Comparison of ENCODE assay signal across 10 cellular contexts in genomic region chr4:183657564-183657963, GRCh38. TPM values are rescaled to one million over a fixed set of nuclear protein-coding genes. Genes with fewer than 3 reads are reported as not detected.
DNase-seq lines count a peak whose midpoint lies in the region; ATAC-seq, FAIRE-seq and TF ChIP-seq lines count a peak whose summit lies in the region.
"Had no signal": no experiment of that assay in that cellular context is flagged by ENCODE, and none has a peak within 500 bp of the region (broad histone marks: within the 10 kb centered on the region; RNA-seq: fewer than 3 reads in every experiment).

No MANE protein-coding gene starts in this region.

- peak overlapping the region; percentile 91 to 98 (median 94) for H3K4me3 Mint-ChIP-seq in CD4-positive, alpha-beta memory T cell
- peak overlapping the region; percentile 87 for H3K4me3 Mint-ChIP-seq in natural killer cell

- H3K27me3 Mint-ChIP-seq in CD4-positive, alpha-beta memory T cell = no peaks in the 10 kb centered on the region
- no peaks in the 10 kb centered on the region for H3K27me3 Mint-ChIP-seq in natural killer cell (ENCODE audit: low read depth in 2 of 2)

- no peak for TF ChIP-seq RAD21 in K562 (CRISPR knock-in tag; conservative IDR thresholded peaks at IDR 0.05 in 1 of 2, IDR thresholded peaks at IDR 0.05 in 1 of 2)

- no peaks in the 10 kb centered on the region for H3K9me3 ChIP-seq in CD4-positive, alpha-beta memory T cell (ENCODE audit: control insufficient read depth in 1 of 2, low read length in 2 of 2)
- no peaks in the 10 kb centered on the region for H3K9me3 ChIP-seq in K562 (replicated peaks; ENCODE audit: control insufficient read depth, insufficient read depth, low read depth, low read length)

- in situ Hi-C loops in K562 (cut with MboI) = no loop called here

- H3K79me2 ChIP-seq in KMS-11 (ENCODE audit: insufficient read depth, low read depth) = peaks cover 43% of the 10 kb centered on the region; the same call in 1 of the 2 replicates
- peaks cover 47% of the 10 kb centered on the region for H3K79me2 ChIP-seq in K562 (ENCODE audit: control insufficient read depth, insufficient read depth, low read length)

- WGBS in K562 (ENCODE audit: insufficient coverage, low coverage, missing lambda C conversion rate) = 14% methylated on average over 3 of the region's 3 CpGs

- H3K27me3 ChIP-seq in CD4-positive, alpha-beta memory T cell (ENCODE audit: insufficient read depth, low read length) = no peaks in the 10 kb centered on the region
- no peaks in the 10 kb centered on the region for H3K27me3 ChIP-seq in KMS-11 (ENCODE audit: insufficient read depth, low read depth)
- H3K27me3 ChIP-seq in K562 (ENCODE audit: control insufficient read depth in 2 of 2, insufficient read depth in 2 of 2, low read length in 2 of 2) = no peaks in the 10 kb centered on the region

- no peaks in the 10 kb centered on the region for H3K9me3 Mint-ChIP-seq in CD4-positive, alpha-beta memory T cell
- H3K9me3 Mint-ChIP-seq in natural killer cell = no peaks in the 10 kb centered on the region

- intact Hi-C loops in CD4-positive, alpha-beta memory T cell (cut with micrococcal nuclease) = loop anchor here (5.0 to 10.0 kb wide), 3 partner anchors 65 to 1740 kb away; partner anchors contain the start of genes ANKRD37, DCTD and LRP2BP
- intact Hi-C loops in K562 (cut with micrococcal nuclease) (loop anchor here (5.0 kb wide), 1 partner anchor 155 kb away; no protein-coding TSS in a partner anchor), natural killer cell (cut with micrococcal nuclease) (no loop called here)

- H3K36me3 ChIP-seq in CD4-positive, alpha-beta memory T cell (ENCODE audit: insufficient read depth, low read length) = peaks cover 7% of the 10 kb centered on the region
- H3K36me3 ChIP-seq in KMS-11 (ENCODE audit: insufficient read depth) (no peaks in the 10 kb centered on the region; the same call in 1 of the 2 replicates), K562 (ENCODE audit: control insufficient read depth, insufficient read depth, low read length) (peaks cover 32% of the 10 kb centered on the region)

- peak; percentile 56 for FAIRE-seq in K562 (lab: Jason Lieb, UNC)
- FAIRE-seq: GM18507 had no signal

- H3K27ac ChIP-seq in CD4-positive, alpha-beta memory T cell (ENCODE audit: low read depth, low read length) = no peak overlapping the region
- H3K27ac ChIP-seq in KMS-11 = no peak overlapping the region
- no peak overlapping the region for H3K27ac ChIP-seq in K562 (ENCODE audit: extremely low read depth, low read depth, low read length)

- peaks cover 25 to 48% (median 38%) of the 10 kb centered on the region in 4 donors for H3K4me1 Mint-ChIP-seq in CD4-positive, alpha-beta memory T cell
- peaks cover 31 to 34% of the 10 kb centered on the region in 2 donors for H3K4me1 Mint-ChIP-seq in natural killer cell

- H3K4me1 ChIP-seq in CD4-positive, alpha-beta memory T cell (ENCODE audit: insufficient read depth, low read length) = peaks cover 33% of the 10 kb centered on the region
- H3K4me1 ChIP-seq in KMS-11 (ENCODE audit: low read depth, poor library complexity, severe bottlenecking) (peaks cover 17% of the 10 kb centered on the region), K562 (replicated peaks in 1 of 2; ENCODE audit: control insufficient read depth in 2 of 2, insufficient read depth in 2 of 2, low read length in 2 of 2) (peaks cover 2 to 6% of the 10 kb centered on the region in 2 experiments; a peak in 2 of 5 replicates)

- no peak for DNase-seq in CD4-positive, alpha-beta memory T cell
- peak in 1 of 4 experiments; percentile 11 for DNase-seq in K562 (ENCODE audit: extremely low read depth in 1 of 4, low spot score in 3 of 4)
- no peak for DNase-seq in natural killer cell
- DNase-seq in stimulated activated CD4-positive, alpha-beta T cell treated with anti-CD3 and anti-CD28 coated beads, Interleukin-4, amount 100 ng/mL, for 24 hours = no peak
- no peak for DNase-seq in NCI-H1436 treated with DMSO at 0.1 percent for 48 hours (lab: John Stamatoyannopoulos, UW)
- no peak for DNase-seq in activated gamma-delta T cell (lab: John Stamatoyannopoulos, UW)
- DNase-seq: head of caudate nucleus had no signal

- CTCF ChIA-PET in CD4-positive, alpha-beta memory T cell (lab: Charles Lee; ENCODE audit: partially characterized antibody) = interaction anchor here (0.9 to 1.1 kb wide), 2 partner anchors 154 to 214 kb away, joined by 3 read pairs; no protein-coding TSS in a partner anchor
- CTCF ChIA-PET in K562 (lab: Yijun Ruan, JAX; ENCODE audit: low intra/inter-chr PET ratio) = no interaction called here

- H3K4me3 ChIP-seq in CD4-positive, alpha-beta memory T cell (ENCODE audit: low read length in 2 of 2) = peak overlapping the region in 1 of 2 donors; percentile 89
- no peak overlapping the region for H3K4me3 ChIP-seq in KMS-11 (IDR thresholded peaks at IDR 0.05; ENCODE audit: insufficient read depth, low read depth, low read length)
- peak overlapping the region; percentile 95 for H3K4me3 ChIP-seq in K562

- ATAC-seq in K562 = no peak
- no peak for ATAC-seq in natural killer cell
- no peak for ATAC-seq in GM19395 (IDR thresholded peaks at IDR 0.05; ENCODE audit: unreplicated experiment)

- no peaks in the 10 kb centered on the region for H3K9me1 ChIP-seq in K562 (ENCODE audit: control insufficient read depth, insufficient read depth, low read length)

- H3K9ac ChIP-seq in KMS-11 (no peak overlapping the region), K562 (ENCODE audit: insufficient read depth in 1 of 2, low read depth in 2 of 2, low read length in 2 of 2) (peak overlapping the region in 1 of 2 experiments; percentile 87; a peak in 2 of 4 replicates)

- H3K36me3 Mint-ChIP-seq in CD4-positive, alpha-beta memory T cell = peaks cover 16 to 31% of the 10 kb centered on the region in 2 donors
- no peaks in the 10 kb centered on the region for H3K36me3 Mint-ChIP-seq in natural killer cell

- peak overlapping the region in 6 of 7 donors; percentile 38 to 99 (median 96) for H3K27ac Mint-ChIP-seq in CD4-positive, alpha-beta memory T cell
- peak overlapping the region; percentile 88 to 89 for H3K27ac Mint-ChIP-seq in natural killer cell

- H3K4me2 ChIP-seq in KMS-11 (peak overlapping the region; percentile 88), K562 (ENCODE audit: insufficient read depth, low read length) (peak overlapping the region; percentile 89)

- no TSS peak for BruUV-seq in K562 (replicated peaks; lab: Mats Ljungman, UMichigan)

- POLR2A ChIA-PET in CD4-positive, alpha-beta memory T cell (lab: Charles Lee; ENCODE audit: partially characterized antibody) = interaction anchor here (1.0 kb wide), 1 partner anchor 154 kb away, joined by 3 read pairs; no protein-coding TSS in a partner anchor
- POLR2A ChIA-PET in K562 (lab: Yijun Ruan, JAX) = interaction anchor here (1.0 kb wide), 1 partner anchor 220 kb away, joined by 4 read pairs; no protein-coding TSS in a partner anchor

- H4K20me1 ChIP-seq in KMS-11 (ENCODE audit: insufficient read depth) (no peaks in the 10 kb centered on the region), K562 (replicated peaks; ENCODE audit: control insufficient read depth, insufficient read depth, low read length) (no peaks in the 10 kb centered on the region)

- TF ChIP-seq EP300 in K562 (IDR thresholded peaks at IDR 0.05; ENCODE audit: low read length) = no peak

- TF ChIP-seq CTCF in KMS-11 (conservative IDR thresholded peaks at IDR 0.05; ENCODE audit: low read depth, low read length) (no peak), K562 (IDR thresholded peaks at IDR 0.05 in 2 of 3, conservative IDR thresholded peaks at IDR 0.05 in 1 of 3; ENCODE audit: insufficient read depth in 2 of 3, low read depth in 1 of 3, low read length in 3 of 3) (no peak), natural killer cell (IDR thresholded peaks at IDR 0.05) (no peak)

- no peak for TF ChIP-seq POLR2A in K562 (conservative IDR thresholded peaks at IDR 0.05)

- H2AFZ ChIP-seq in KMS-11 (ENCODE audit: low read depth) (no peak overlapping the region), K562 (ENCODE audit: low read depth, low read length) (peak overlapping the region; percentile 76; the same call in 1 of the 2 replicates)

RNA-seq across cellular contexts. Expression of gene RWDD4, which starts 1.4 kb away (rescaled TPM):
- 10 to 100 TPM; 12.0 to 13.8 TPM for total RNA-seq in CD4-positive, alpha-beta memory T cell
- polyA plus RNA-seq in CD4-positive, alpha-beta memory T cell = 10 to 100 TPM; 18.0 to 19.8 TPM
- 5.8 and 14.6 TPM in 2 replicates for total RNA-seq in K562 (2011; cell fraction: chromatin; rRNA removed; ENCODE audit: low replicate concordance)
- 7.0 and 7.3 TPM in 2 replicates for total RNA-seq in K562 (2011; cell fraction: nucleolus; rRNA removed)
- 9.4 and 11.3 TPM in 2 replicates for total RNA-seq in K562 (2011; cell fraction: nucleoplasm; rRNA removed)
- total RNA-seq in K562 (2014; rRNA removed) (23.3 and 31.4 TPM in 2 replicates), K562 (2014; rRNA removed; fragmentation: Illumina TruSeq; extraction: Trizol) (28.2 and 30.4 TPM in 2 replicates), K562 (2015; rRNA removed; fragmentation: Illumina TruSeq; extraction: Trizol) (27.0 and 32.5 TPM in 2 replicates), K562 (2021) (24.2 and 26.0 TPM in 2 replicates), natural killer cell (10 to 100 TPM; 14.3 to 20.7 (median 17.6) TPM)
- polyA plus RNA-seq in K562 (2011; rRNA removed) (19.3 and 23.0 TPM in 2 replicates), K562 (2014; fragmentation: Illumina TruSeq; extraction: Trizol) (23.8 and 29.4 TPM in 2 replicates), K562 (2014; fragmentation: Nextera tagmentation; extraction: Ambion mirVana) (10 to 100 TPM in 1 of 2 experiments, 1 to 10 TPM in 1; 8.4 to 11.7 TPM), K562 (2014; rRNA removed) (24.2 and 27.8 TPM in 2 replicates)
- polyA plus RNA-seq in K562 (2011; cell fraction: cytosol; rRNA removed) = 5.3 and 6.2 TPM in 2 replicates
- 6.1 and 6.2 TPM in 2 replicates for polyA plus RNA-seq in K562 (2011; cell fraction: nucleus; rRNA removed)
- 15.1 and 17.8 TPM in 2 replicates for polyA plus RNA-seq in K562 (2012)
- 9.3 and 10.0 TPM in 2 replicates for polyA minus RNA-seq in K562 (2011; rRNA and poly(A)+ RNA removed)
- polyA minus RNA-seq in K562 (2011; cell fraction: cytosol; rRNA and poly(A)+ RNA removed) = 5.5 and 7.9 TPM in 2 replicates
- 7.4 and 8.2 TPM in 2 replicates for polyA minus RNA-seq in K562 (2011; cell fraction: nucleus; rRNA and poly(A)+ RNA removed)

RNA-seq across cellular contexts. Expression of gene TRAPPC11, which starts 1.5 kb away (rescaled TPM):
- 10 to 100 TPM; 42.2 to 51.0 TPM for total RNA-seq in CD4-positive, alpha-beta memory T cell
- 10 to 100 TPM; 22.7 to 24.2 TPM for polyA plus RNA-seq in CD4-positive, alpha-beta memory T cell
- total RNA-seq in K562 (2011; cell fraction: chromatin; rRNA removed; ENCODE audit: low replicate concordance) = 57.2 and 107 TPM in 2 replicates
- 14.2 and 17.8 TPM in 2 replicates for total RNA-seq in K562 (2011; cell fraction: nucleolus; rRNA removed)
- 38.7 and 42.7 TPM in 2 replicates for total RNA-seq in K562 (2011; cell fraction: nucleoplasm; rRNA removed)
- total RNA-seq in K562 (2014; rRNA removed) (24.7 and 31.8 TPM in 2 replicates), K562 (2014; rRNA removed; fragmentation: Illumina TruSeq; extraction: Trizol) (31.8 and 34.9 TPM in 2 replicates), K562 (2015; rRNA removed; fragmentation: Illumina TruSeq; extraction: Trizol) (26.9 and 30.6 TPM in 2 replicates), K562 (2021) (26.5 and 28.7 TPM in 2 replicates), natural killer cell (10 to 100 TPM; 33.4 to 41.7 (median 36.8) TPM)
- polyA plus RNA-seq in K562 (2011; rRNA removed) (48.2 and 49.0 TPM in 2 replicates), K562 (2014; fragmentation: Illumina TruSeq; extraction: Trizol) (32.6 and 46.3 TPM in 2 replicates), K562 (2014; fragmentation: Nextera tagmentation; extraction: Ambion mirVana) (10 to 100 TPM; 11.6 to 12.0 TPM), K562 (2014; rRNA removed) (23.6 and 24.3 TPM in 2 replicates)
- 13.4 and 25.4 TPM in 2 replicates for polyA plus RNA-seq in K562 (2011; cell fraction: cytosol; rRNA removed)
- 27.4 and 42.9 TPM in 2 replicates for polyA plus RNA-seq in K562 (2011; cell fraction: nucleus; rRNA removed)
- polyA plus RNA-seq in K562 (2012) = 15.8 and 22.6 TPM in 2 replicates
- 76.8 and 101 TPM in 2 replicates for polyA minus RNA-seq in K562 (2011; rRNA and poly(A)+ RNA removed)
- 24.9 and 25.6 TPM in 2 replicates for polyA minus RNA-seq in K562 (2011; cell fraction: cytosol; rRNA and poly(A)+ RNA removed)
- 20.9 and 43.7 TPM in 2 replicates for polyA minus RNA-seq in K562 (2011; cell fraction: nucleus; rRNA and poly(A)+ RNA removed)
